In the genomic region with DNA sequence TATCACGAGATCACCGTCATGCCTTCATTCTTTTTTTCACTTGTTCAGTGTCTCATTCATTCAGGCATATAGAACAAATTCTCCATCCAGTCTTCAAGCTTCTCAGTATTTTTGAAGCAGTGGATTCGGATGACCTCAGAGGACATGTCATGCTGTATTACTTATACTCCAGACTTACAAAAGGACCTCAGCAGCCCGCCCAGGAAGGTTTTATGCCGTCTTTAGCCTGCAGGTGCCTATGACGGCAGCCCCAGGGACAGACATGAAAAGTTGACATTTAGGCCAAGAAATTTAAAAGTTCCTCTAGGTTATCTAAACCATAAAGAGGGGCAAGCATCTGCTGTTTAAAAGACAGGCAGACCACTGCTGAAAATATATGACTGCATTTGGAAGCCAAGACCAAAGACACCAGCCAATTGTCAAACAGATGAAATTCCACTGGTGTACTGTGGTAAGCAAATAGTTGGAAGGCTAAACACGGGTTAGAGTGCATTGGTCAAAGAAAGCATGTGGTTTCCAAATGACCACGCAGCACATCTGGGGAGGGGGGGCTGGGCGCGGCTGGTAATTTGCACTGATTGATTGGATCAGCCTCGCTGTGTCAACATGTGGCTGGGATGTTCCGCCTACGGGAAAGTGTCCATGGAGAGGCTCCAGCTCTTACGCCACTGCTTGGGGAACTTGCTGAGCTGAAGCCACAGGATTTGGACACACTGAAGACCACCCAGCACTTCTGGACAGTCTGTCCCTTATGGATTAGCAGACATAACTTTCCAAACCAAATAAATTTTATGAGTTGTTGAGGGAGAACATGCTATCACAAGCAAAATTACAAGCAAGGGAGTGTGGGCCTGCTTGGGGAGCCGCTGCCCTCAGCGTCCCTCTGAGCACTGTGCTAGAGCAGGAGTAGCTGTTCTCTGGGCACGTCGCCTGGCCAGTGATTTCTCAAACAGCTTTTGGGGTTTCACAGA, we compare ENCODE assay signal across 1 cellular context.
TF ChIP-seq lines count a peak whose summit lies in the region.

No MANE protein-coding gene starts in this region.

TF ChIP-seq in HepG2, 621 proteins besides CTCF, POLR2A, EP300 and RAD21 (continued from another document and continues in another):
- TF ChIP-seq, protein P1, sequence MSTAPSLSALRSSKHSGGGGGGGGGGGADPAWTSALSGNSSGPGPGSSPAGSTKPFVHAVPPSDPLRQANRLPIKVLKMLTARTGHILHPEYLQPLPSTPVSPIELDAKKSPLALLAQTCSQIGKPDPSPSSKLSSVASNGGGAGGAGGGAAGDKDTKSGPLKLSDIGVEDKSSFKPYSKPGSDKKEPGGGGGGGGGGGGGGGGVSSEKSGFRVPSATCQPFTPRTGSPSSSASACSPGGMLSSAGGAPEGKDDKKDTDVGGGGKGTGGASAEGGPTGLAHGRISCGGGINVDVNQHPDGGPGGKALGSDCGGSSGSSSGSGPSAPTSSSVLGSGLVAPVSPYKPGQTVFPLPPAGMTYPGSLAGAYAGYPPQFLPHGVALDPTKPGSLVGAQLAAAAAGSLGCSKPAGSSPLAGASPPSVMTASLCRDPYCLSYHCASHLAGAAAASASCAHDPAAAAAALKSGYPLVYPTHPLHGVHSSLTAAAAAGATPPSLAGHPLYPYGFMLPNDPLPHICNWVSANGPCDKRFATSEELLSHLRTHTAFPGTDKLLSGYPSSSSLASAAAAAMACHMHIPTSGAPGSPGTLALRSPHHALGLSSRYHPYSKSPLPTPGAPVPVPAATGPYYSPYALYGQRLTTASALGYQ (CRISPR knock-in tag; IDR thresholded peaks at IDR 0.05) = no peak
- TF ChIP-seq, protein P2, sequence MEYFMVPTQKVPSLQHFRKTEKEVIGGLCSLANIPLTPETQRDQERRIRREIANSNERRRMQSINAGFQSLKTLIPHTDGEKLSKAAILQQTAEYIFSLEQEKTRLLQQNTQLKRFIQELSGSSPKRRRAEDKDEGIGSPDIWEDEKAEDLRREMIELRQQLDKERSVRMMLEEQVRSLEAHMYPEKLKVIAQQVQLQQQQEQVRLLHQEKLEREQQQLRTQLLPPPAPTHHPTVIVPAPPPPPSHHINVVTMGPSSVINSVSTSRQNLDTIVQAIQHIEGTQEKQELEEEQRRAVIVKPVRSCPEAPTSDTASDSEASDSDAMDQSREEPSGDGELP (IDR thresholded peaks at IDR 0.05; ENCODE audit: borderline replicate concordance, low read depth) = 0 out of 2 replicates have a peak, but pooled peaks have one; percentile 20
- TF ChIP-seq ETV5 (CRISPR knock-in tag; IDR thresholded peaks at IDR 0.05; ENCODE audit: borderline replicate concordance) (no peak), ZNF720 (CRISPR knock-in tag; IDR thresholded peaks at IDR 0.05) (no peak), ZNF768 (CRISPR knock-in tag; IDR thresholded peaks at IDR 0.05) (no peak), NRL (CRISPR knock-in tag; IDR thresholded peaks at IDR 0.05; ENCODE audit: borderline replicate concordance) (no peak), ZNF34 (CRISPR knock-in tag; IDR thresholded peaks at IDR 0.05; ENCODE audit: borderline replicate concordance) (no peak), CBFB (CRISPR knock-in tag; IDR thresholded peaks at IDR 0.05) (no peak), KDM3A (CRISPR knock-in tag; IDR thresholded peaks at IDR 0.05; ENCODE audit: low read depth) (0 out of 2 replicates have a peak, but pooled peaks have one; percentile 36), ZNF777 (CRISPR knock-in tag; IDR thresholded peaks at IDR 0.05) (no peak), ZNF577 (CRISPR knock-in tag; IDR thresholded peaks at IDR 0.05; ENCODE audit: borderline replicate concordance, low read depth) (no peak), YEATS2 (CRISPR knock-in tag; IDR thresholded peaks at IDR 0.05; ENCODE audit: borderline replicate concordance) (no peak; the same call in 1 of the 2 replicates), REXO4 (CRISPR knock-in tag; IDR thresholded peaks at IDR 0.05; ENCODE audit: borderline replicate concordance) (no peak), ZBTB3 (CRISPR knock-in tag; IDR thresholded peaks at IDR 0.05; ENCODE audit: borderline replicate concordance, low read depth) (no peak), ARNTL (CRISPR knock-in tag; IDR thresholded peaks at IDR 0.05) (no peak), ZNF781 (CRISPR knock-in tag; IDR thresholded peaks at IDR 0.05; ENCODE audit: borderline replicate concordance, not compliant biosample characterization) (no peak), CREB1 (IDR thresholded peaks at IDR 0.05) (no peak), CREB1 (CRISPR knock-in tag; IDR thresholded peaks at IDR 0.05) (no peak), ZNF839 (CRISPR knock-in tag; IDR thresholded peaks at IDR 0.05; ENCODE audit: borderline replicate concordance) (no peak), EEA1 (CRISPR knock-in tag; IDR thresholded peaks at IDR 0.05; ENCODE audit: borderline replicate concordance) (no peak), MED13 (CRISPR knock-in tag; IDR thresholded peaks at IDR 0.05) (no peak), HNF4G (IDR thresholded peaks at IDR 0.05; ENCODE audit: borderline replicate concordance, low read depth, low read length) (no peak), HNF4G (CRISPR knock-in tag; IDR thresholded peaks at IDR 0.05; ENCODE audit: borderline replicate concordance, low read depth) (no peak), ZNF569 (CRISPR knock-in tag; IDR thresholded peaks at IDR 0.05; ENCODE audit: borderline replicate concordance) (no peak), SMAD3 (CRISPR knock-in tag; IDR thresholded peaks at IDR 0.05) (no peak), KAT7 (CRISPR knock-in tag; IDR thresholded peaks at IDR 0.05; ENCODE audit: borderline replicate concordance) (no peak), FOXP1 (IDR thresholded peaks at IDR 0.05) (no peak), FOXP1 (CRISPR knock-in tag; IDR thresholded peaks at IDR 0.05) (peak; percentile 20; the same call in 1 of the 2 replicates), CHCHD3 (CRISPR knock-in tag; IDR thresholded peaks at IDR 0.05) (no peak), ZNF138 (CRISPR knock-in tag; IDR thresholded peaks at IDR 0.05; ENCODE audit: low read depth) (no peak)
- TF ChIP-seq, protein P3, sequence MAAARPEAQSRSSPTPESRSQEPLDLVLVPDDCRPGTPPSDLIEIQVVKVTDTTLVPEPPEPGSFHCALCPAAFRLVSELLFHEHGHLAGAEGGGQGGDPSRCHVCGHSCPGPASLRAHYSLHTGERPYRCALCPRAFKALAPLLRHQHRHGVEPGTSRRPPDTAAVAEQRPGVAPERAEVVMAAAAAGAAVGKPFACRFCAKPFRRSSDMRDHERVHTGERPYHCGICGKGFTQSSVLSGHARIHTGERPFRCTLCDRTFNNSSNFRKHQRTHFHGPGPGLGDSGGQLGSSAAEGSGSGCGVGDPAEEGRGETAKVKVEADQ (CRISPR knock-in tag; IDR thresholded peaks at IDR 0.05; ENCODE audit: borderline replicate concordance) = no peak
- TF ChIP-seq, protein P4, sequence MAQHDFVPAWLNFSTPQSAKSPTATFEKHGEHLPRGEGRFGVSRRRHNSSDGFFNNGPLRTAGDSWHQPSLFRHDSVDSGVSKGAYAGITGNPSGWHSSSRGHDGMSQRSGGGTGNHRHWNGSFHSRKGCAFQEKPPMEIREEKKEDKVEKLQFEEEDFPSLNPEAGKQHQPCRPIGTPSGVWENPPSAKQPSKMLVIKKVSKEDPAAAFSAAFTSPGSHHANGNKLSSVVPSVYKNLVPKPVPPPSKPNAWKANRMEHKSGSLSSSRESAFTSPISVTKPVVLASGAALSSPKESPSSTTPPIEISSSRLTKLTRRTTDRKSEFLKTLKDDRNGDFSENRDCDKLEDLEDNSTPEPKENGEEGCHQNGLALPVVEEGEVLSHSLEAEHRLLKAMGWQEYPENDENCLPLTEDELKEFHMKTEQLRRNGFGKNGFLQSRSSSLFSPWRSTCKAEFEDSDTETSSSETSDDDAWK (CRISPR knock-in tag; IDR thresholded peaks at IDR 0.05) = no peak
- TF ChIP-seq, protein P5, sequence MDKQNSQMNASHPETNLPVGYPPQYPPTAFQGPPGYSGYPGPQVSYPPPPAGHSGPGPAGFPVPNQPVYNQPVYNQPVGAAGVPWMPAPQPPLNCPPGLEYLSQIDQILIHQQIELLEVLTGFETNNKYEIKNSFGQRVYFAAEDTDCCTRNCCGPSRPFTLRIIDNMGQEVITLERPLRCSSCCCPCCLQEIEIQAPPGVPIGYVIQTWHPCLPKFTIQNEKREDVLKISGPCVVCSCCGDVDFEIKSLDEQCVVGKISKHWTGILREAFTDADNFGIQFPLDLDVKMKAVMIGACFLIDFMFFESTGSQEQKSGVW (CRISPR knock-in tag; IDR thresholded peaks at IDR 0.05; ENCODE audit: borderline replicate concordance) = no peak
- TF ChIP-seq, protein P6, sequence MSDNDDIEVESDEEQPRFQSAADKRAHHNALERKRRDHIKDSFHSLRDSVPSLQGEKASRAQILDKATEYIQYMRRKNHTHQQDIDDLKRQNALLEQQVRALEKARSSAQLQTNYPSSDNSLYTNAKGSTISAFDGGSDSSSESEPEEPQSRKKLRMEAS (IDR thresholded peaks at IDR 0.05) = peak; percentile 62
- TF ChIP-seq, protein P7, sequence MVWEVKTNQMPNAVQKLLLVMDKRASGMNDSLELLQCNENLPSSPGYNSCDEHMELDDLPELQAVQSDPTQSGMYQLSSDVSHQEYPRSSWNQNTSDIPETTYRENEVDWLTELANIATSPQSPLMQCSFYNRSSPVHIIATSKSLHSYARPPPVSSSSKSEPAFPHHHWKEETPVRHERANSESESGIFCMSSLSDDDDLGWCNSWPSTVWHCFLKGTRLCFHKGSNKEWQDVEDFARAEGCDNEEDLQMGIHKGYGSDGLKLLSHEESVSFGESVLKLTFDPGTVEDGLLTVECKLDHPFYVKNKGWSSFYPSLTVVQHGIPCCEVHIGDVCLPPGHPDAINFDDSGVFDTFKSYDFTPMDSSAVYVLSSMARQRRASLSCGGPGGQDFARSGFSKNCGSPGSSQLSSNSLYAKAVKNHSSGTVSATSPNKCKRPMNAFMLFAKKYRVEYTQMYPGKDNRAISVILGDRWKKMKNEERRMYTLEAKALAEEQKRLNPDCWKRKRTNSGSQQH (CRISPR knock-in tag; IDR thresholded peaks at IDR 0.05; ENCODE audit: low read depth) = no peak
- TF ChIP-seq, protein P8, sequence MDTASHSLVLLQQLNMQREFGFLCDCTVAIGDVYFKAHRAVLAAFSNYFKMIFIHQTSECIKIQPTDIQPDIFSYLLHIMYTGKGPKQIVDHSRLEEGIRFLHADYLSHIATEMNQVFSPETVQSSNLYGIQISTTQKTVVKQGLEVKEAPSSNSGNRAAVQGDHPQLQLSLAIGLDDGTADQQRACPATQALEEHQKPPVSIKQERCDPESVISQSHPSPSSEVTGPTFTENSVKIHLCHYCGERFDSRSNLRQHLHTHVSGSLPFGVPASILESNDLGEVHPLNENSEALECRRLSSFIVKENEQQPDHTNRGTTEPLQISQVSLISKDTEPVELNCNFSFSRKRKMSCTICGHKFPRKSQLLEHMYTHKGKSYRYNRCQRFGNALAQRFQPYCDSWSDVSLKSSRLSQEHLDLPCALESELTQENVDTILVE (CRISPR knock-in tag; IDR thresholded peaks at IDR 0.05) = no peak
- TF ChIP-seq, protein P9, sequence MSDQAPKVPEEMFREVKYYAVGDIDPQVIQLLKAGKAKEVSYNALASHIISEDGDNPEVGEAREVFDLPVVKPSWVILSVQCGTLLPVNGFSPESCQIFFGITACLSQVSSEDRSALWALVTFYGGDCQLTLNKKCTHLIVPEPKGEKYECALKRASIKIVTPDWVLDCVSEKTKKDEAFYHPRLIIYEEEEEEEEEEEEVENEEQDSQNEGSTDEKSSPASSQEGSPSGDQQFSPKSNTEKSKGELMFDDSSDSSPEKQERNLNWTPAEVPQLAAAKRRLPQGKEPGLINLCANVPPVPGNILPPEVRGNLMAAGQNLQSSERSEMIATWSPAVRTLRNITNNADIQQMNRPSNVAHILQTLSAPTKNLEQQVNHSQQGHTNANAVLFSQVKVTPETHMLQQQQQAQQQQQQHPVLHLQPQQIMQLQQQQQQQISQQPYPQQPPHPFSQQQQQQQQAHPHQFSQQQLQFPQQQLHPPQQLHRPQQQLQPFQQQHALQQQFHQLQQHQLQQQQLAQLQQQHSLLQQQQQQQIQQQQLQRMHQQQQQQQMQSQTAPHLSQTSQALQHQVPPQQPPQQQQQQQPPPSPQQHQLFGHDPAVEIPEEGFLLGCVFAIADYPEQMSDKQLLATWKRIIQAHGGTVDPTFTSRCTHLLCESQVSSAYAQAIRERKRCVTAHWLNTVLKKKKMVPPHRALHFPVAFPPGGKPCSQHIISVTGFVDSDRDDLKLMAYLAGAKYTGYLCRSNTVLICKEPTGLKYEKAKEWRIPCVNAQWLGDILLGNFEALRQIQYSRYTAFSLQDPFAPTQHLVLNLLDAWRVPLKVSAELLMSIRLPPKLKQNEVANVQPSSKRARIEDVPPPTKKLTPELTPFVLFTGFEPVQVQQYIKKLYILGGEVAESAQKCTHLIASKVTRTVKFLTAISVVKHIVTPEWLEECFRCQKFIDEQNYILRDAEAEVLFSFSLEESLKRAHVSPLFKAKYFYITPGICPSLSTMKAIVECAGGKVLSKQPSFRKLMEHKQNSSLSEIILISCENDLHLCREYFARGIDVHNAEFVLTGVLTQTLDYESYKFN (CRISPR knock-in tag; conservative IDR thresholded peaks at IDR 0.05) = peak; percentile 69; the same call in 1 of the 2 replicates
- TF ChIP-seq, protein P10, sequence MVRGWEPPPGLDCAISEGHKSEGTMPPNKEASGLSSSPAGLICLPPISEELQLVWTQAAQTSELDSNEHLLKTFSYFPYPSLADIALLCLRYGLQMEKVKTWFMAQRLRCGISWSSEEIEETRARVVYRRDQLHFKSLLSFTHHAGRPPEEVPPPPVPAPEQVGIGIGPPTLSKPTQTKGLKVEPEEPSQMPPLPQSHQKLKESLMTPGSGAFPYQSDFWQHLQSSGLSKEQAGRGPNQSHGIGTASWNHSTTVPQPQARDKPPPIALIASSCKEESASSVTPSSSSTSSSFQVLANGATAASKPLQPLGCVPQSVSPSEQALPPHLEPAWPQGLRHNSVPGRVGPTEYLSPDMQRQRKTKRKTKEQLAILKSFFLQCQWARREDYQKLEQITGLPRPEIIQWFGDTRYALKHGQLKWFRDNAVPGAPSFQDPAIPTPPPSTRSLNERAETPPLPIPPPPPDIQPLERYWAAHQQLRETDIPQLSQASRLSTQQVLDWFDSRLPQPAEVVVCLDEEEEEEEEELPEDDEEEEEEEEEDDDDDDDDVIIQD (CRISPR knock-in tag; IDR thresholded peaks at IDR 0.05; ENCODE audit: low read depth) = 0 out of 2 replicates have a peak, but pooled peaks have one; percentile 35
- TF ChIP-seq, protein P11, sequence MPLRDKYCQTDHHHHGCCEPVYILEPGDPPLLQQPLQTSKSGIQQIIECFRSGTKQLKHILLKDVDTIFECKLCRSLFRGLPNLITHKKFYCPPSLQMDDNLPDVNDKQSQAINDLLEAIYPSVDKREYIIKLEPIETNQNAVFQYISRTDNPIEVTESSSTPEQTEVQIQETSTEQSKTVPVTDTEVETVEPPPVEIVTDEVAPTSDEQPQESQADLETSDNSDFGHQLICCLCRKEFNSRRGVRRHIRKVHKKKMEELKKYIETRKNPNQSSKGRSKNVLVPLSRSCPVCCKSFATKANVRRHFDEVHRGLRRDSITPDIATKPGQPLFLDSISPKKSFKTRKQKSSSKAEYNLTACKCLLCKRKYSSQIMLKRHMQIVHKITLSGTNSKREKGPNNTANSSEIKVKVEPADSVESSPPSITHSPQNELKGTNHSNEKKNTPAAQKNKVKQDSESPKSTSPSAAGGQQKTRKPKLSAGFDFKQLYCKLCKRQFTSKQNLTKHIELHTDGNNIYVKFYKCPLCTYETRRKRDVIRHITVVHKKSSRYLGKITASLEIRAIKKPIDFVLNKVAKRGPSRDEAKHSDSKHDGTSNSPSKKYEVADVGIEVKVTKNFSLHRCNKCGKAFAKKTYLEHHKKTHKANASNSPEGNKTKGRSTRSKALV (CRISPR knock-in tag; IDR thresholded peaks at IDR 0.05) = no peak
- TF ChIP-seq, protein P12, sequence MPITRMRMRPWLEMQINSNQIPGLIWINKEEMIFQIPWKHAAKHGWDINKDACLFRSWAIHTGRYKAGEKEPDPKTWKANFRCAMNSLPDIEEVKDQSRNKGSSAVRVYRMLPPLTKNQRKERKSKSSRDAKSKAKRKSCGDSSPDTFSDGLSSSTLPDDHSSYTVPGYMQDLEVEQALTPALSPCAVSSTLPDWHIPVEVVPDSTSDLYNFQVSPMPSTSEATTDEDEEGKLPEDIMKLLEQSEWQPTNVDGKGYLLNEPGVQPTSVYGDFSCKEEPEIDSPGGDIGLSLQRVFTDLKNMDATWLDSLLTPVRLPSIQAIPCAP (CRISPR knock-in tag; IDR thresholded peaks at IDR 0.05; ENCODE audit: low read depth) = no peak
